ENCODE assay signal across 27 cellular contexts in genomic region chr14:86388216-86388615, GRCh38.
"Had no signal": no experiment of that assay in that cellular context is flagged by ENCODE, and none has a peak within 500 bp of the region (broad histone marks: within the 10 kb centered on the region; RNA-seq: fewer than 3 reads in every experiment).

No MANE protein-coding gene starts in this region.

- H3K27me3 ChIP-seq: ascending aorta, cardiac muscle cell had no signal

- H3K9me3 ChIP-seq: ascending aorta had no signal

- H3K4me3 ChIP-seq: ascending aorta, cardiac muscle cell had no signal

- H3K4me1 ChIP-seq: ascending aorta had no signal

- H3K36me3 ChIP-seq: ascending aorta, cardiac muscle cell had no signal

- DNase-seq: activated B cell treated with CpG ODN at 0.5 μM for 24 hours; activated CD4-positive, alpha-beta memory T cell treated with anti-CD3 and anti-CD28 coated beads for 36 hours; activated CD4-positive, alpha-beta T cell treated with anti-CD3 and anti-CD28 coated beads for 4 hours; activated CD4-positive, alpha-beta T cell treated with anti-CD3 and anti-CD28 coated beads, Interleukin-2, amount 10 ng/mL, durations not matched to agents 24 days and 14 days; activated CD4-positive, alpha-beta T cell treated with anti-CD3 and anti-CD28 coated beads, Interleukin-2, amount 50 U/mL, for 1 hour; activated CD4-positive, alpha-beta T cell treated with anti-CD3 and anti-CD28 coated beads, Interleukin-2, amount 50 U/mL, for 4 hours; activated CD4-positive, CD25-positive, alpha-beta regulatory T cell treated with anti-CD3 and anti-CD28 coated beads, Interleukin-2, amount 50 U/mL, for 72 hours; activated CD8-positive, alpha-beta memory T cell treated with anti-CD3 and anti-CD28 coated beads for 24 hours; activated CD8-positive, alpha-beta memory T cell treated with anti-CD3 and anti-CD28 coated beads, Interleukin-2, amount 10 ng/mL, durations not matched to agents 7 days and 5 days; activated CD8-positive, alpha-beta memory T cell treated with anti-CD3 and anti-CD28 coated beads, Interleukin-2, amount 50 U/mL, for 48 hours; activated CD8-positive, alpha-beta T cell treated with anti-CD3 and anti-CD28 coated beads for 36 hours; activated effector memory CD4-positive, alpha-beta T cell treated with Interleukin-2 at 50 U/mL for 16 hours; activated gamma-delta T cell; activated naive CD4-positive, alpha-beta T cell treated with anti-CD3 and anti-CD28 coated beads, Interleukin-2, amount 10 ng/mL, durations not matched to agents 7 days and 5 days; activated naive CD4-positive, alpha-beta T cell treated with Interleukin-2 at 50 U/mL for 16 hours; activated naive CD8-positive, alpha-beta T cell treated with anti-CD3 and anti-CD28 coated beads, Interleukin-2, amount 10 ng/mL, durations not matched to agents 7 days and 5 days; activated naive CD8-positive, alpha-beta T cell treated with anti-CD3 and anti-CD28 coated beads, Interleukin-2, amount 50 U/mL, for 24 hours; activated T-cell treated with anti-CD3 and anti-CD28 coated beads, Interleukin-2, amount 50 U/mL, for 24 hours; activated T-cell treated with anti-CD3 and anti-CD28 coated beads, Interleukin-2, amount 50 U/mL, for 48 hours; amygdala; anterior cingulate cortex; caudate nucleus; cerebellar nuclear complex; T-helper 2 cell; T-helper 9 cell had no signal
